28 cellular contexts compared by ENCODE assay signal in the genomic region with DNA sequence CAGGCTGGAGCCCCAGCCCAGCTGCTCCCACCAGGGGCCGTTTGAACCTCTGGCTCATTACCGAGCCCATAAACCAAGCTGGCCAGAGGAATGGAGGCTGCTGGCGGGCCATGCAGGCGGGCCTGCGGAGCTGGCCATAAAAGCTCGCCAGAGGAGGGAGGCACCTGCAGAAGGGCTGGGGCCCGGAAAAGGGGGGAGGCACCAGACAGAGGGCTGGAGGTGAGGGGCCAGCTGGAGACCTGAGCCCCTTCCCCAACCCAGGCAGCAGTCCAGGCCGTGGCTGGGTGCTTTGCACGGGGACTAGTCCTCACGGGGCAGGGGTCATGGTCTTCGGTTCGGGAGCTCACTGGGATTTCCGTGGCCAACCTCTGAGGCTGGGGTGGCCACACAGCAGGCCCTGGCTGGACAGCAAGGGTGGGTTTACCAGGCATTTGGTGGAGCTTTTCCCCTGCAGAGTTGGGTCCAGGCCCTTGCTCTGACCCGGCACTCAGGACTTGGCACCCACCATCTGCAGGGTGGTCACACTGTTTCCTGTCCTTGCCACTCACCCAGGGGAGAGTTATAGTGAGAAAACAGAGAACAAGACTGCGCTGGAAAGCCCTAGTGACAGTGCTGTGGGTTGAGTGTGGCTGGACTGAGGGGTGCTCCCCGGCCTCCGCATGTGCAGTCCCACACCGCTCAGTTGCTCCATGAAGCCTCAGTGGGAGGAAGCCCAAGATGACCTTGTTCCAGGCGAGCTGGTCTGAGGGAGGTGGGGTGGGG.
A peak's percentile ranks its signal among the peaks of the same experiment; 100 is the strongest.
DNase-seq lines count a peak whose midpoint lies in the region; ATAC-seq and TF ChIP-seq lines count a peak whose summit lies in the region.
"Had no signal": no experiment of that assay in that cellular context is flagged by ENCODE, and none has a peak within 500 bp of the region (broad histone marks: within the 10 kb centered on the region; RNA-seq: fewer than 3 reads in every experiment).

No MANE protein-coding gene starts in this region.

- no peaks in the 10 kb centered on the region for H4K20me1 ChIP-seq in SK-N-SH (ENCODE audit: insufficient read depth)

- H3K4me3 ChIP-seq in SK-N-SH (ENCODE audit: low read depth in 2 of 2, low read length in 1 of 2): no peak overlapping the region
- no peak overlapping the region for H3K4me3 ChIP-seq in HEK293 (ENCODE audit: low read depth, low read length)
- no peak overlapping the region for H3K4me3 ChIP-seq in right lobe of liver
- no peak overlapping the region for H3K4me3 ChIP-seq in spleen
- H3K4me3 ChIP-seq: breast epithelium, esophagus squamous epithelium, lower lobe of right lung had no signal

- H3K9ac ChIP-seq in SK-N-SH: no peak overlapping the region

- H3K36me3 ChIP-seq in SK-N-SH (replicated peaks in 1 of 2; ENCODE audit: control insufficient read depth in 1 of 2, insufficient read depth in 2 of 2, low read length in 1 of 2) (no peaks in the 10 kb centered on the region), HEK293 (ENCODE audit: control insufficient read depth in 2 of 2, insufficient read depth in 1 of 2, low read length in 2 of 2) (no peaks in the 10 kb centered on the region), right lobe of liver (peaks cover 0 to 8% (median 1%) of the 10 kb centered on the region in 4 donors), spleen (peaks cover 0 to 95% (median 18%) of the 10 kb centered on the region in 6 donors)
- H3K36me3 ChIP-seq: breast epithelium had no signal

- H3K4me3 Mint-ChIP-seq in HFFc6: no peak overlapping the region
- H3K4me3 Mint-ChIP-seq in progenitor cell of endocrine pancreas (ENCODE audit: low read depth): no peak overlapping the region
- H3K4me3 Mint-ChIP-seq: activated CD4-positive, alpha-beta memory T cell treated with anti-CD3 and anti-CD28 coated beads, Interleukin-2, amount 10 ng/mL, durations not matched to agents 7 days and 5 days; activated naive CD4-positive, alpha-beta T cell treated with anti-CD3 and anti-CD28 coated beads for 36 hours; CD8-positive, alpha-beta T cell; immature natural killer cell; stimulated activated memory B cell treated with anti-CD40 and anti-IgM and Interleukin-4, amounts not matched to agents 10 μg/mL and 1 μg/mL and 100 μg/mL, for 72 hours had no signal

- H3K27ac ChIP-seq in SK-N-SH (ENCODE audit: low read depth in 2 of 2, low read length in 1 of 2) (no peak overlapping the region), HEK293 (ENCODE audit: extremely low read depth, low read depth, low read length) (no peak overlapping the region), right lobe of liver (no peak overlapping the region), spleen (no peak overlapping the region)
- H3K27ac ChIP-seq: 22Rv1, breast epithelium, esophagus squamous epithelium, lower lobe of right lung had no signal

- CTCF ChIA-PET in SK-N-SH (lab: Yijun Ruan, JAX): interaction anchor here (0.7 to 1.3 kb wide), 3 partner anchors 9 to 124 kb away, joined by 3 to 4 read pairs (median 3); no protein-coding TSS in a partner anchor
- CTCF ChIA-PET in HEK293 (lab: Yijun Ruan, JAX): interaction anchor here (0.6 to 1.4 kb wide), 6 partner anchors 10 to 479 kb away, joined by 3 to 5 read pairs (median 3); no protein-coding TSS in a partner anchor

- no peaks in the 10 kb centered on the region for H3F3A ChIP-seq in SK-N-SH (replicated peaks; ENCODE audit: insufficient read depth)

- H3K36me3 Mint-ChIP-seq in HFFc6 (ENCODE audit: low read depth): no peaks in the 10 kb centered on the region
- H3K36me3 Mint-ChIP-seq in progenitor cell of endocrine pancreas (ENCODE audit: insufficient read depth): no peaks in the 10 kb centered on the region
- H3K36me3 Mint-ChIP-seq: immature natural killer cell; stimulated activated memory B cell treated with anti-CD40 and anti-IgM and Interleukin-4, amounts not matched to agents 10 μg/mL and 1 μg/mL and 100 μg/mL, for 72 hours had no signal

- ATAC-seq in SK-N-SH treated with all-trans-retinoic acid at 6 μM for 48 hours (no peak), right lobe of liver (no peak)
- ATAC-seq: CD8-positive, alpha-beta T cell; lower lobe of right lung; PC-3; stimulated activated memory B cell treated with anti-CD40 and anti-IgM and Interleukin-4, amounts not matched to agents 10 μg/mL and 1 μg/mL and 100 μg/mL, for 72 hours had no signal

- 63% methylated on average over 11 of the region's 19 CpGs for WGBS in SK-N-SH (ENCODE audit: low lambda C conversion rate)
- WGBS in right lobe of liver (ENCODE audit: insufficient coverage, low coverage, low lambda C conversion rate, missing lambda C conversion rate): 90% methylated on average over 2 of the region's 19 CpGs
- WGBS in spleen, 5 donors: 80 to 88% (median 84%) methylated on average over 15 to 19 of the region's 19 CpGs

- H3K4me2 ChIP-seq in SK-N-SH: no peak overlapping the region

- H3K9me3 Mint-ChIP-seq in HFFc6: no peaks in the 10 kb centered on the region
- H3K9me3 Mint-ChIP-seq in progenitor cell of endocrine pancreas (ENCODE audit: low read depth): no peaks in the 10 kb centered on the region
- H3K9me3 Mint-ChIP-seq: activated CD4-positive, alpha-beta memory T cell treated with anti-CD3 and anti-CD28 coated beads, Interleukin-2, amount 10 ng/mL, durations not matched to agents 7 days and 5 days; activated naive CD4-positive, alpha-beta T cell treated with anti-CD3 and anti-CD28 coated beads for 36 hours; CD8-positive, alpha-beta T cell; immature natural killer cell; stimulated activated memory B cell treated with anti-CD40 and anti-IgM and Interleukin-4, amounts not matched to agents 10 μg/mL and 1 μg/mL and 100 μg/mL, for 72 hours had no signal

- peaks cover 7% of the 10 kb centered on the region; the same call in 1 of the 2 replicates for H3K4me1 Mint-ChIP-seq in HFFc6 (ENCODE audit: low read depth)
- no peaks in the 10 kb centered on the region for H3K4me1 Mint-ChIP-seq in progenitor cell of endocrine pancreas (ENCODE audit: low read depth)
- H3K4me1 Mint-ChIP-seq: activated CD4-positive, alpha-beta memory T cell treated with anti-CD3 and anti-CD28 coated beads, Interleukin-2, amount 10 ng/mL, durations not matched to agents 7 days and 5 days; immature natural killer cell; stimulated activated memory B cell treated with anti-CD40 and anti-IgM and Interleukin-4, amounts not matched to agents 10 μg/mL and 1 μg/mL and 100 μg/mL, for 72 hours had no signal

- TF ChIP-seq CTCF in SK-N-SH (IDR thresholded peaks at IDR 0.05): no peak
- TF ChIP-seq CTCF in HEK293 (tag by site-specific recombination; IDR thresholded peaks at IDR 0.05): no peak
- TF ChIP-seq CTCF in right lobe of liver (IDR thresholded peaks at IDR 0.05): no peak
- TF ChIP-seq CTCF in spleen (IDR thresholded peaks at IDR 0.05 in 8 of 11, conservative IDR thresholded peaks at IDR 0.05 in 3 of 11): no peak
- no peak for TF ChIP-seq CTCF in HFFc6 (IDR thresholded peaks at IDR 0.05)
- no peak for TF ChIP-seq CTCF in progenitor cell of endocrine pancreas (IDR thresholded peaks at IDR 0.05; ENCODE audit: unreplicated experiment)

- peaks cover 21% of the 10 kb centered on the region for H3K27me3 Mint-ChIP-seq in HFFc6 (ENCODE audit: insufficient read depth)
- peaks cover 12% of the 10 kb centered on the region for H3K27me3 Mint-ChIP-seq in progenitor cell of endocrine pancreas
- H3K27me3 Mint-ChIP-seq: activated CD4-positive, alpha-beta memory T cell treated with anti-CD3 and anti-CD28 coated beads, Interleukin-2, amount 10 ng/mL, durations not matched to agents 7 days and 5 days had no signal

- no peaks in the 10 kb centered on the region; the same call in 1 of the 2 replicates for H3K27me3 ChIP-seq in SK-N-SH (ENCODE audit: insufficient read depth)
- H3K27me3 ChIP-seq in right lobe of liver: no peaks in the 10 kb centered on the region
- H3K27me3 ChIP-seq in spleen (replicated peaks in 1 of 7): no peaks in the 10 kb centered on the region
- H3K27me3 ChIP-seq: breast epithelium, esophagus squamous epithelium had no signal

- no peak for TF ChIP-seq RAD21 in SK-N-SH (IDR thresholded peaks at IDR 0.05; ENCODE audit: low read length)

- H3K27ac Mint-ChIP-seq in HFFc6 (no peak overlapping the region), progenitor cell of endocrine pancreas (no peak overlapping the region)
- H3K27ac Mint-ChIP-seq: activated CD4-positive, alpha-beta memory T cell treated with anti-CD3 and anti-CD28 coated beads, Interleukin-2, amount 10 ng/mL, durations not matched to agents 7 days and 5 days; activated naive CD4-positive, alpha-beta T cell treated with anti-CD3 and anti-CD28 coated beads for 36 hours; CD8-positive, alpha-beta T cell; immature natural killer cell; stimulated activated memory B cell treated with anti-CD40 and anti-IgM and Interleukin-4, amounts not matched to agents 10 μg/mL and 1 μg/mL and 100 μg/mL, for 72 hours had no signal

- DNase-seq in SK-N-SH (peak; percentile 6), right lobe of liver (peak in 2 of 3 donors; percentile 45 to 47), spleen (peak; percentile 71), NCI-H146 (lab: John Stamatoyannopoulos, UW) (no peak), HFFc6 (no peak), progenitor cell of endocrine pancreas (ENCODE audit: low spot score, unreplicated experiment) (no peak)
- DNase-seq: activated CD4-positive, alpha-beta memory T cell treated with anti-CD3 and anti-CD28 coated beads, Interleukin-2, amount 10 ng/mL, durations not matched to agents 7 days and 5 days; activated naive CD4-positive, alpha-beta T cell treated with anti-CD3 and anti-CD28 coated beads for 36 hours; activated T-cell treated with anti-CD3 and anti-CD28 coated beads, Interleukin-2, amount 50 U/mL, for 1 hour; amygdala; cortex of kidney; esophagus squamous epithelium; hippocampal formation; immature natural killer cell; lower lobe of right lung; NCI-H1105 treated with DMSO at 0.1 percent for 48 hours; NCI-H2081 treated with DMSO at 0.1 percent for 48 hours; NCI-H510A; PC-3; SHP77; small intestine; stimulated activated CD4-positive, alpha-beta T cell treated with anti-CD3 and anti-CD28 coated beads, Interleukin-2, amount 100 ng/mL, for 24 hours had no signal

- no peaks in the 10 kb centered on the region for H3K9me2 ChIP-seq in SK-N-SH

- H3K9me3 ChIP-seq in SK-N-SH (no peaks in the 10 kb centered on the region), HEK293 (ENCODE audit: control insufficient read depth, insufficient read depth, low read depth, low read length) (no peaks in the 10 kb centered on the region), right lobe of liver (no peaks in the 10 kb centered on the region), spleen (no peaks in the 10 kb centered on the region)
- H3K9me3 ChIP-seq: breast epithelium, esophagus squamous epithelium, lower lobe of right lung had no signal

- no peak overlapping the region for H2AFZ ChIP-seq in SK-N-SH (ENCODE audit: low read depth)

- intact Hi-C loops in right lobe of liver (cut with DNase I): no loop called here
- intact Hi-C loops in spleen (cut with DNase I; ENCODE audit: low total_unique reads): no loop called here

- H3K4me1 ChIP-seq in SK-N-SH (ENCODE audit: control insufficient read depth in 1 of 2, insufficient read depth in 2 of 2, low read depth in 1 of 2, low read length in 1 of 2) (no peaks in the 10 kb centered on the region), HEK293 (ENCODE audit: control insufficient read depth, insufficient read depth, low read length) (no peaks in the 10 kb centered on the region), right lobe of liver (peaks cover 0 to 4% (median 0%) of the 10 kb centered on the region in 4 donors), spleen (peaks cover 0 to 19% (median 5%) of the 10 kb centered on the region in 6 donors)
- H3K4me1 ChIP-seq: breast epithelium, lower lobe of right lung had no signal

- TF ChIP-seq EP300 in SK-N-SH (IDR thresholded peaks at IDR 0.05; ENCODE audit: borderline replicate concordance in 1 of 2, low read depth in 1 of 2, low read length in 1 of 2): no peak

- no peaks in the 10 kb centered on the region for H3K79me2 ChIP-seq in SK-N-SH (ENCODE audit: insufficient read depth)

- POLR2A ChIA-PET in SK-N-SH (lab: Yijun Ruan, JAX) (no interaction called here), HEK293 (lab: Yijun Ruan, JAX) (no interaction called here)

- TF ChIP-seq POLR2A in right lobe of liver (IDR thresholded peaks at IDR 0.05) (no peak), spleen (IDR thresholded peaks at IDR 0.05) (no peak)

Comparison
In these comparisons a context has a peak if more than half of its experiments do, and no peak if none do; other contexts are left out.
1. DNase-seq: peak in SK-N-SH (single experiment), right lobe of liver (2 of 3) and spleen (single experiment); none in NCI-H146 (single experiment), HFFc6 (single experiment) and progenitor cell of endocrine pancreas (single experiment).